Comparison of ENCODE assay signal across 14 cellular contexts in genomic region chr2:160401895-160402294, GRCh38.
A peak's percentile ranks its signal among the peaks of the same experiment; 100 is the strongest.
DNase-seq lines count a peak whose midpoint lies in the region; ATAC-seq and TF ChIP-seq lines count a peak whose summit lies in the region.
"Had no signal": no experiment of that assay in that cellular context is flagged by ENCODE, and none has a peak within 500 bp of the region (broad histone marks: within the 10 kb centered on the region; RNA-seq: fewer than 3 reads in every experiment).

No MANE protein-coding gene starts in this region.

- H3K4me1 Mint-ChIP-seq in effector memory CD8-positive, alpha-beta T cell (ENCODE audit: low read depth in 2 of 2), result peaks cover 42 to 52% of the 10 kb centered on the region in 2 donors

- TF ChIP-seq CTCF in lower leg skin (IDR thresholded peaks at IDR 0.05), result no peak
- TF ChIP-seq CTCF in GM13976 (IDR thresholded peaks at IDR 0.05; ENCODE audit: borderline replicate concordance, control extremely low read depth, extremely low read depth, insufficient read depth, missing control alignments), result no peak

- no peak overlapping the region for H3K4me3 ChIP-seq in skeletal muscle satellite cell (ENCODE audit: low read length)
- no peak overlapping the region for H3K4me3 ChIP-seq in lower leg skin (ENCODE audit: low read depth, poor library complexity, severe bottlenecking)

- H3K27ac Mint-ChIP-seq in effector memory CD8-positive, alpha-beta T cell, result peak overlapping the region; percentile 90 to 98
- H3K27ac Mint-ChIP-seq: activated CD8-positive, alpha-beta T cell treated with anti-CD3 and anti-CD28 coated beads, Interleukin-2, amount 10 ng/mL, durations not matched to agents 7 days and 5 days had no signal

- no peaks in the 10 kb centered on the region for H3K27me3 ChIP-seq in skeletal muscle satellite cell (ENCODE audit: control insufficient read depth, insufficient read depth, low read length)

- peaks cover 78% of the 10 kb centered on the region for H3K4me1 ChIP-seq in skeletal muscle satellite cell (ENCODE audit: control insufficient read depth, insufficient read depth, low read length)

- DNase-seq in effector memory CD8-positive, alpha-beta T cell, result no peak
- DNase-seq in lower leg skin (ENCODE audit: low spot score in 2 of 2) (no peak), UCSD-AML1 (lab: John Stamatoyannopoulos, UW; ENCODE audit: unreplicated experiment) (no peak), GM13976 (ENCODE audit: low spot score) (no peak)
- DNase-seq: activated CD8-positive, alpha-beta T cell treated with anti-CD3 and anti-CD28 coated beads, Interleukin-2, amount 10 ng/mL, durations not matched to agents 7 days and 5 days; activated naive CD4-positive, alpha-beta T cell treated with Interleukin-2 at 50 U/mL for 16 hours; head of caudate nucleus; KG1; NCI-H1694 treated with DMSO at 0.1 percent for 48 hours; NCI-H526; T-helper 9 cell had no signal

- H3K36me3 Mint-ChIP-seq in effector memory CD8-positive, alpha-beta T cell (ENCODE audit: insufficient read depth), result peaks cover 18% of the 10 kb centered on the region

- H3K9ac ChIP-seq in skeletal muscle satellite cell (ENCODE audit: low read depth, low read length), result no peak overlapping the region

- no peaks in the 10 kb centered on the region for H3K9me3 Mint-ChIP-seq in effector memory CD8-positive, alpha-beta T cell

- in situ Hi-C loops in GM13976 (cut with MboI; ENCODE audit: low sequenced_read_pairs, unreplicated experiment), result no loop called here

- 92 to 93% methylated on average over 4 of the region's 4 CpGs for WGBS in lower leg skin, 2 donors

- no peaks in the 10 kb centered on the region for H3K27me3 Mint-ChIP-seq in effector memory CD8-positive, alpha-beta T cell

- H3K4me2 ChIP-seq in skeletal muscle satellite cell (ENCODE audit: low read length), result peak overlapping the region; percentile 84

- no peaks in the 10 kb centered on the region for H3K9me3 ChIP-seq in skeletal muscle satellite cell (replicated peaks; ENCODE audit: low read length)

- H3K4me3 Mint-ChIP-seq in effector memory CD8-positive, alpha-beta T cell, result peak overlapping the region; percentile 89 to 95
- H3K4me3 Mint-ChIP-seq: activated CD8-positive, alpha-beta T cell treated with anti-CD3 and anti-CD28 coated beads, Interleukin-2, amount 10 ng/mL, durations not matched to agents 7 days and 5 days had no signal

- intact Hi-C loops in lower leg skin (cut with DNase I; ENCODE audit: low total_unique reads), result no loop called here

- H3K36me3 ChIP-seq in skeletal muscle satellite cell (ENCODE audit: insufficient read depth, low read length), result no peaks in the 10 kb centered on the region

- ATAC-seq in GM19452 (IDR thresholded peaks at IDR 0.05; ENCODE audit: unreplicated experiment) (peak; percentile 52), HG03354 (IDR thresholded peaks at IDR 0.05; ENCODE audit: poor library complexity, severe bottlenecking, unreplicated experiment) (peak; percentile 45)
- ATAC-seq in effector memory CD8-positive, alpha-beta T cell (replicated peaks), result no peak
- ATAC-seq: activated CD8-positive, alpha-beta T cell treated with anti-CD3 and anti-CD28 coated beads, Interleukin-2, amount 10 ng/mL, durations not matched to agents 7 days and 5 days had no signal

- no peak for TF ChIP-seq POLR2A in lower leg skin (IDR thresholded peaks at IDR 0.05)
